22 cellular contexts compared by ENCODE assay signal in the genomic region with DNA sequence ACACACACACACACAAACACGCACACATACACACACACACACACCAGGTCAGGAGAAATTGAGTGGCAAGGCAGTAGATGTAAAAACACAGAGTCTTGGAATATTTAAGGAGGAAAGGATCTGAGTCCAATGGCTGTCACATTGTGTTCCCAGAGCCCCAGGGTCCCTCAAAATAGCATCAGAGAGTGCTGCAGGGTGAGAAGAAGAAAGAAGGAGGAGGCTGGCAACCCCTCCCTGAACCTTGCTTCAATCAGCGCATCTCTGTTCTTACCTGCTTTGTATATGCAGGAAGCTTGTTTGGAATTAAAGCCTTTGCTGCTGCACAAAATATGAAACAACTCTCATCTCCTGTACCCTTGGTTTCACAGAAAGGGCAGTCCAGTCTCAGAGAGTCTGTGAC.
DNase-seq lines count a peak whose midpoint lies in the region; ATAC-seq and TF ChIP-seq lines count a peak whose summit lies in the region.
"Had no signal": no experiment of that assay in that cellular context is flagged by ENCODE, and none has a peak within 500 bp of the region (broad histone marks: within the 10 kb centered on the region; RNA-seq: fewer than 3 reads in every experiment).

No MANE protein-coding gene starts in this region.

- peaks cover 8 to 35% (median 23%) of the 10 kb centered on the region in 10 experiments; a peak in 17 of 20 replicates for H3K4me1 ChIP-seq in BLaER1 treated with 17β-estradiol and CSF1 and Interleukin-3, amounts not matched to agents 10 nM and 100 nM
- H3K4me1 ChIP-seq in neuronal stem cell (ENCODE audit: control insufficient read depth in 2 of 2, insufficient read depth in 1 of 2, low read depth in 1 of 2, low read length in 2 of 2) = peaks cover 16 to 39% of the 10 kb centered on the region in 2 donors
- no peaks in the 10 kb centered on the region for H3K4me1 ChIP-seq in endodermal cell (ENCODE audit: control insufficient read depth, insufficient read depth, low read length)
- H3K4me1 ChIP-seq: A549, HAP-1 had no signal

- H3K14ac ChIP-seq in neuronal stem cell (ENCODE audit: low read length) = no peak overlapping the region

- no peak overlapping the region for H3K27ac ChIP-seq in BLaER1 treated with 17β-estradiol and CSF1 and Interleukin-3, amounts not matched to agents 10 nM and 100 nM
- peak overlapping the region; percentile 65 for H3K27ac ChIP-seq in neural cell (ENCODE audit: low read length)
- H3K27ac ChIP-seq in neuronal stem cell (replicated peaks; ENCODE audit: low read length) = no peak overlapping the region
- H3K27ac ChIP-seq in endodermal cell (ENCODE audit: low read depth, low read length) = no peak overlapping the region
- H3K27ac ChIP-seq: A549, BLaER1 had no signal

- intact Hi-C loops in head of caudate nucleus (cut with DNase I) = no loop called here

- H3K27me3 Mint-ChIP-seq in endodermal cell (ENCODE audit: insufficient read depth) = peaks cover 8% of the 10 kb centered on the region

- no peaks in the 10 kb centered on the region for H3K27me3 ChIP-seq in BLaER1 treated with 17β-estradiol and CSF1 and Interleukin-3, amounts not matched to agents 10 nM and 100 nM
- H3K27me3 ChIP-seq in neural cell (ENCODE audit: insufficient read depth, low read depth, low read length) (no peaks in the 10 kb centered on the region), neuronal stem cell (ENCODE audit: control insufficient read depth in 3 of 3, insufficient read depth in 3 of 3, low read depth in 1 of 3, low read length in 3 of 3) (no peaks in the 10 kb centered on the region), endodermal cell (ENCODE audit: control insufficient read depth, insufficient read depth, low read length, poor library complexity, severe bottlenecking) (no peaks in the 10 kb centered on the region)
- H3K27me3 ChIP-seq: BLaER1 had no signal

- H3F3A ChIP-seq in neural cell (ENCODE audit: insufficient read depth, low read length, poor library complexity, severe bottlenecking) = no peaks in the 10 kb centered on the region

- no peaks in the 10 kb centered on the region for H4K20me1 ChIP-seq in BLaER1 treated with 17β-estradiol and CSF1 and Interleukin-3, amounts not matched to agents 10 nM and 100 nM
- H4K20me1 ChIP-seq in neural cell (ENCODE audit: insufficient read depth) = no peaks in the 10 kb centered on the region
- H4K20me1 ChIP-seq: BLaER1 had no signal

- no peaks in the 10 kb centered on the region for H3K36me3 ChIP-seq in BLaER1 treated with 17β-estradiol and CSF1 and Interleukin-3, amounts not matched to agents 10 nM and 100 nM
- H3K36me3 ChIP-seq in neural cell (ENCODE audit: insufficient read depth, low read length) (no peaks in the 10 kb centered on the region), neuronal stem cell (replicated peaks in 1 of 2; ENCODE audit: control insufficient read depth in 2 of 2, insufficient read depth in 2 of 2, low read length in 2 of 2) (no peaks in the 10 kb centered on the region), endodermal cell (ENCODE audit: control insufficient read depth, insufficient read depth, low read length) (no peaks in the 10 kb centered on the region)
- H3K36me3 ChIP-seq: BLaER1, HAP-1 had no signal

- peak in 24 of 42 donors; percentile 11 to 71 (median 40) for DNase-seq in head of caudate nucleus
- DNase-seq in neuronal stem cell (ENCODE audit: low spot score) = no peak
- DNase-seq in activated CD4-positive, CD25-positive, alpha-beta regulatory T cell treated with anti-CD3 and anti-CD28 coated beads, Interleukin-2, amount 50 U/mL, for 72 hours = no peak
- DNase-seq in endodermal cell = no peak
- no peak for DNase-seq in AG08396 (ENCODE audit: low spot score)
- DNase-seq: 8988T; CD4-positive, alpha-beta T cell; CD8-positive, alpha-beta memory T cell; DMS 273 treated with DMSO at 0.1 percent for 48 hours; DMS79; EL; GDM1; GOT3 had no signal

- H2BK12ac ChIP-seq in neuronal stem cell (ENCODE audit: low read length) = no peak overlapping the region

- H3K4me1 Mint-ChIP-seq in endodermal cell = peaks cover 14% of the 10 kb centered on the region
- H3K4me1 Mint-ChIP-seq: B cell; CD8-positive, alpha-beta memory T cell had no signal

- no peak overlapping the region for H3K18ac ChIP-seq in neuronal stem cell (ENCODE audit: low read length)

- no peak overlapping the region for H3K4me3 Mint-ChIP-seq in endodermal cell
- H3K4me3 Mint-ChIP-seq: B cell; CD4-positive, alpha-beta T cell; CD8-positive, alpha-beta memory T cell had no signal

- H3K27ac Mint-ChIP-seq in endodermal cell = no peak overlapping the region
- H3K27ac Mint-ChIP-seq: B cell; CD4-positive, alpha-beta T cell; CD8-positive, alpha-beta memory T cell had no signal

- H3K4me3 ChIP-seq in BLaER1 treated with 17β-estradiol and CSF1 and Interleukin-3, amounts not matched to agents 10 nM and 100 nM = no peak overlapping the region
- H3K4me3 ChIP-seq in neural cell (ENCODE audit: low read length) (no peak overlapping the region), neuronal stem cell (ENCODE audit: low read length in 2 of 2) (peak overlapping the region in 1 of 2 donors; percentile 24), endodermal cell (ENCODE audit: low read length) (no peak overlapping the region)
- H3K4me3 ChIP-seq: A549, BLaER1, GM12878, HAP-1 had no signal

- H3K79me2 ChIP-seq in neural cell (replicated peaks; ENCODE audit: insufficient read depth, low read length) = no peaks in the 10 kb centered on the region

- no peak for TF ChIP-seq EP300 in neural cell (conservative IDR thresholded peaks at IDR 0.05; ENCODE audit: poor library complexity, severe bottlenecking)

- H3K36me3 Mint-ChIP-seq in endodermal cell (ENCODE audit: low read depth) = no peaks in the 10 kb centered on the region
- H3K36me3 Mint-ChIP-seq: CD14-positive monocyte; CD8-positive, alpha-beta memory T cell had no signal

- ATAC-seq in GM18873 (IDR thresholded peaks at IDR 0.05; ENCODE audit: low FRiP score, unreplicated experiment) = no peak
- ATAC-seq: A549, GM12878 had no signal

- no peak overlapping the region for H2AK5ac ChIP-seq in neuronal stem cell (ENCODE audit: low read depth, low read length)

- H3K79me1 ChIP-seq in neuronal stem cell (ENCODE audit: low read depth, low read length) = no peaks in the 10 kb centered on the region

- no peak overlapping the region for H2BK5ac ChIP-seq in neuronal stem cell (ENCODE audit: low read length)

- H3K9me2 ChIP-seq in neural cell (ENCODE audit: insufficient read depth, low read length) = no peaks in the 10 kb centered on the region

- H2BK120ac ChIP-seq in neuronal stem cell (ENCODE audit: low read depth, low read length) = no peak overlapping the region

- H4K8ac ChIP-seq in neuronal stem cell (ENCODE audit: low read depth, low read length) = no peak overlapping the region

- H3K4ac ChIP-seq in neuronal stem cell (ENCODE audit: low read length) = no peak overlapping the region

- H2BK15ac ChIP-seq in neuronal stem cell (ENCODE audit: low read length) = no peak overlapping the region

- H3K4me2 ChIP-seq in BLaER1 treated with 17β-estradiol and CSF1 and Interleukin-3, amounts not matched to agents 10 nM and 100 nM = peak overlapping the region in 8 of 11 experiments; percentile 52 to 61 (median 56); a peak in 16 of 22 replicates
- H3K4me2 ChIP-seq in neural cell (ENCODE audit: low read length) (peak overlapping the region; percentile 7), neuronal stem cell (ENCODE audit: insufficient read depth, low read length, poor library complexity, severe bottlenecking) (no peak overlapping the region)
- H3K4me2 ChIP-seq: A549 had no signal

- H3K9ac ChIP-seq in BLaER1 treated with 17β-estradiol and CSF1 and Interleukin-3, amounts not matched to agents 10 nM and 100 nM = no peak overlapping the region
- H3K9ac ChIP-seq in neural cell (ENCODE audit: low read length) = peak overlapping the region; percentile 52
- H3K9ac ChIP-seq in neuronal stem cell (ENCODE audit: low read depth, low read length, poor library complexity) = no peak overlapping the region
- no peak overlapping the region for H3K9ac ChIP-seq in endodermal cell (ENCODE audit: extremely low read depth, low read length, poor library complexity, severe bottlenecking)
- H3K9ac ChIP-seq: BLaER1 had no signal

- H4K91ac ChIP-seq in neuronal stem cell (ENCODE audit: low read depth, low read length, poor library complexity) = no peak overlapping the region

- no peaks in the 10 kb centered on the region for H3K9me3 ChIP-seq in BLaER1 treated with 17β-estradiol and CSF1 and Interleukin-3, amounts not matched to agents 10 nM and 100 nM (replicated peaks in 1 of 11)
- H3K9me3 ChIP-seq in neural cell (ENCODE audit: low read length) (no peaks in the 10 kb centered on the region), neuronal stem cell (replicated peaks in 1 of 2; ENCODE audit: control insufficient read depth in 2 of 2, insufficient read depth in 1 of 2, low read depth in 1 of 2, low read length in 2 of 2) (no peaks in the 10 kb centered on the region), endodermal cell (ENCODE audit: control insufficient read depth, low read length) (no peaks in the 10 kb centered on the region)
- H3K9me3 ChIP-seq: A549, BLaER1, HAP-1 had no signal

- no CpG with 5 or more reads among the region's 2 CpGs for WGBS in neuronal stem cell (ENCODE audit: extremely low coverage in 2 of 2, insufficient read length in 2 of 2, insufficient replicate concordance in 1 of 2), 2 donors
- 95 to 100% methylated on average over 1 of the region's 2 CpGs for WGBS in endodermal cell (ENCODE audit: insufficient coverage in 1 of 2, insufficient read length in 1 of 2), 2 experiments

- H3K23ac ChIP-seq in neuronal stem cell (ENCODE audit: low read depth, low read length, poor library complexity) = no peak overlapping the region

- H2AFZ ChIP-seq in neural cell (ENCODE audit: low read depth, low read length) (no peak overlapping the region), neuronal stem cell (ENCODE audit: low read length) (peak overlapping the region; percentile 68)

- TF ChIP-seq RAD21 in neural cell (conservative IDR thresholded peaks at IDR 0.05) = no peak

- H3K9me3 Mint-ChIP-seq in endodermal cell = no peaks in the 10 kb centered on the region
- H3K9me3 Mint-ChIP-seq: CD4-positive, alpha-beta T cell had no signal

- TF ChIP-seq CTCF in neural cell (IDR thresholded peaks at IDR 0.05; ENCODE audit: poor library complexity, severe bottlenecking) = no peak
- no peak for TF ChIP-seq CTCF in endodermal cell (conservative IDR thresholded peaks at IDR 0.05)

TF ChIP-seq in neural cell, 6 proteins besides CTCF, POLR2A, EP300 and RAD21 (continues in another document):
- TF ChIP-seq EZH2 (IDR thresholded peaks at IDR 0.05; ENCODE audit: borderline replicate concordance, insufficient read depth, low read length, poor library complexity, severe bottlenecking) (no peak), TAF1 (IDR thresholded peaks at IDR 0.05; ENCODE audit: low read depth) (no peak), MXI1 (conservative IDR thresholded peaks at IDR 0.05; ENCODE audit: poor library complexity, severe bottlenecking) (no peak), POLR2AphosphoS5 (IDR thresholded peaks at IDR 0.05) (no peak), SMC3 (conservative IDR thresholded peaks at IDR 0.05; ENCODE audit: poor library complexity) (no peak)

Comparison
In these comparisons a context has a peak if more than half of its experiments do, and no peak if none do; other contexts are left out.
1. DNase-seq: peak in head of caudate nucleus (24 of 42); none in neuronal stem cell (single experiment), activated CD4-positive, CD25-positive, alpha-beta regulatory T cell treated with anti-CD3 and anti-CD28 coated beads, Interleukin-2, amount 50 U/mL, for 72 hours (single experiment), endodermal cell (single experiment) and AG08396 (single experiment).